In the genomic region with DNA sequence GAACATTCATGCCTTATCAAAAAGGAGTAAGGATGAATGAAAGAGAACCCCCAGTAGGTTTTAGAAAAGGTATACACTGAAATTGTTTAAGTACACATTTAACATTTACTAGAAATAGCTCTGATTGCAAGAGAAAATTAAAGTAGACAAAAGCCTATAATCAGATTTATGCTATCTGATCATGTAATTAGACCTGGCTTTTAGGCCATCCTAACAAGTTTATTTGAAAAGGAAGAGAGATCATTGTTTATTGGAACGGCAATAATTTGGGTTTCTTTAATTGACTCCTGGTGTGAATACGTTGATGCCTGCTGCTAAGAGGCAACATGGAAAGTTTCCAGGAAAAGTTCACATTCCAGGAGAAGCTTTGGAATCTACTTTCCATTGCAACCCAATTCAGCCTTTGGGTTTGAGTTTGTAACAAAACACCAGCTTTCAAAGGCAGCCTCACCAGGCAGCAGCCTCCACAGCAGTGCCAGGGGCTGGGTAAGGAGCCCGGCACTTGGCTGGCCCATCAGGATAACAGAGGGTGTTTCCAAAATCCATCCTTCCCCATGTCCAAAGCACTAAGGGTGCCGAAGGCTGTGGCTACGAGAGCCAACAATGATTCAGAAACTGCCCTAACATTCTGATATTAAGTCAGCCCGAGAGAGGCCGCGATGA, we compare ENCODE assay signal across 18 cellular contexts. TPM values are rescaled to one million over a fixed set of nuclear protein-coding genes. Genes with fewer than 3 reads are reported as not detected.
A peak's percentile ranks its signal among the peaks of the same experiment; 100 is the strongest.
DNase-seq lines count a peak whose midpoint lies in the region; ATAC-seq and TF ChIP-seq lines count a peak whose summit lies in the region.
"Had no signal": no experiment of that assay in that cellular context is flagged by ENCODE, and none has a peak within 500 bp of the region (broad histone marks: within the 10 kb centered on the region; RNA-seq: fewer than 3 reads in every experiment).

No MANE protein-coding gene starts in this region.

- ATAC-seq in left cardiac atrium: peak; percentile 64 to 84
- no peak for ATAC-seq in Right ventricle myocardium inferior
- no peak for ATAC-seq in GM21447 (IDR thresholded peaks at IDR 0.05; ENCODE audit: unreplicated experiment)
- ATAC-seq: stimulated activated effector memory CD8-positive, alpha-beta T cell treated with anti-CD3 and anti-CD28 coated beads, Interleukin-12 subunit alpha, Interleukin-12 subunit beta, amount 100 ng/mL, for 72 hours had no signal

- no peaks in the 10 kb centered on the region for H3K4me1 Mint-ChIP-seq in activated CD4-positive, alpha-beta memory T cell treated with anti-CD3 and anti-CD28 coated beads, Interleukin-2, amount 10 ng/mL, durations not matched to agents 7 days and 5 days
- H3K4me1 Mint-ChIP-seq: IgD-negative memory B cell; stimulated activated effector memory CD8-positive, alpha-beta T cell treated with anti-CD3 and anti-CD28 coated beads, Interleukin-12 subunit alpha, Interleukin-12 subunit beta, amount 100 ng/mL, for 72 hours had no signal

- H3K27ac ChIP-seq in mesenchymal stem cell (ENCODE audit: low read length, poor library complexity, severe bottlenecking): no peak overlapping the region
- H3K27ac ChIP-seq: brain microvascular endothelial cell, VCaP had no signal

- H3K27me3 ChIP-seq in mesenchymal stem cell (ENCODE audit: control insufficient read depth in 1 of 2, insufficient read depth in 1 of 2, low read length in 2 of 2): peaks cover 3 to 35% of the 10 kb centered on the region in 2 experiments
- H3K27me3 ChIP-seq: brain microvascular endothelial cell had no signal

- H4K8ac ChIP-seq in mesenchymal stem cell (ENCODE audit: low read length): peak overlapping the region; percentile 32

- POLR2A ChIA-PET in activated CD4-positive, alpha-beta memory T cell treated with anti-CD3 and anti-CD28 coated beads, Interleukin-2, amount 10 ng/mL, durations not matched to agents 7 days and 5 days (lab: Charles Lee): no interaction called here

- H3K4me2 ChIP-seq in mesenchymal stem cell (ENCODE audit: low read length, poor library complexity, severe bottlenecking): peak overlapping the region; percentile 48

- intact Hi-C loops in left cardiac atrium (cut with DNase I): loop anchor here in 1 of 2 donors (10.0 kb wide), 1 partner anchor 187 kb away; no protein-coding TSS in a partner anchor
- intact Hi-C loops in Right ventricle myocardium inferior (cut with DNase I): no loop called here

- H3K4me3 Mint-ChIP-seq in activated CD4-positive, alpha-beta memory T cell treated with anti-CD3 and anti-CD28 coated beads, Interleukin-2, amount 10 ng/mL, durations not matched to agents 7 days and 5 days: no peak overlapping the region
- H3K4me3 Mint-ChIP-seq: IgD-negative memory B cell; stimulated activated effector memory CD8-positive, alpha-beta T cell treated with anti-CD3 and anti-CD28 coated beads, Interleukin-12 subunit alpha, Interleukin-12 subunit beta, amount 100 ng/mL, for 72 hours had no signal

- H3K27ac Mint-ChIP-seq in activated CD4-positive, alpha-beta memory T cell treated with anti-CD3 and anti-CD28 coated beads, Interleukin-2, amount 10 ng/mL, durations not matched to agents 7 days and 5 days: no peak overlapping the region
- H3K27ac Mint-ChIP-seq: IgD-negative memory B cell; stimulated activated effector memory CD8-positive, alpha-beta T cell treated with anti-CD3 and anti-CD28 coated beads, Interleukin-12 subunit alpha, Interleukin-12 subunit beta, amount 100 ng/mL, for 72 hours had no signal

- no peak overlapping the region for H2BK15ac ChIP-seq in mesenchymal stem cell (ENCODE audit: low read depth, poor library complexity, severe bottlenecking)

- no peak for TF ChIP-seq CTCF in astrocyte of the cerebellum (IDR thresholded peaks at IDR 0.05; ENCODE audit: low read depth, low read length, missing control alignments)

- peaks cover 33% of the 10 kb centered on the region for H3K27me3 Mint-ChIP-seq in activated CD4-positive, alpha-beta memory T cell treated with anti-CD3 and anti-CD28 coated beads, Interleukin-2, amount 10 ng/mL, durations not matched to agents 7 days and 5 days

- no peak overlapping the region for H3K14ac ChIP-seq in mesenchymal stem cell (ENCODE audit: low read length in 2 of 2)

- H3K36me3 Mint-ChIP-seq in activated CD4-positive, alpha-beta memory T cell treated with anti-CD3 and anti-CD28 coated beads, Interleukin-2, amount 10 ng/mL, durations not matched to agents 7 days and 5 days (ENCODE audit: low read depth): no peaks in the 10 kb centered on the region
- H3K36me3 Mint-ChIP-seq: IgD-negative memory B cell; stimulated activated effector memory CD8-positive, alpha-beta T cell treated with anti-CD3 and anti-CD28 coated beads, Interleukin-12 subunit alpha, Interleukin-12 subunit beta, amount 100 ng/mL, for 72 hours had no signal

- H2AFZ ChIP-seq in mesenchymal stem cell (ENCODE audit: low read depth, low read length): no peak overlapping the region

- H2AK5ac ChIP-seq in mesenchymal stem cell (ENCODE audit: low read length, severe bottlenecking): no peak overlapping the region

- H3K9me3 ChIP-seq in mesenchymal stem cell (ENCODE audit: control insufficient read depth, low read length): no peaks in the 10 kb centered on the region

- CTCF ChIA-PET in activated CD4-positive, alpha-beta memory T cell treated with anti-CD3 and anti-CD28 coated beads, Interleukin-2, amount 10 ng/mL, durations not matched to agents 7 days and 5 days (lab: Charles Lee): no interaction called here

- peaks cover 2% of the 10 kb centered on the region for H3K4me1 ChIP-seq in mesenchymal stem cell (ENCODE audit: control insufficient read depth, insufficient read depth, low read depth, low read length)

- DNase-seq in left cardiac atrium (no peak), Right ventricle myocardium inferior (ENCODE audit: missing footprints) (no peak), astrocyte of the cerebellum (ENCODE audit: low read depth) (peak; percentile 82), mesenchymal stem cell (no peak), NCI-H1694 (lab: John Stamatoyannopoulos, UW) (no peak), dermis blood vessel endothelial cell (no peak)
- DNase-seq in activated CD4-positive, alpha-beta memory T cell treated with anti-CD3 and anti-CD28 coated beads, Interleukin-2, amount 10 ng/mL, durations not matched to agents 7 days and 5 days: no peak
- DNase-seq: ACHN; activated gamma-delta T cell treated with Interleukin-2 at 50 U/mL for 16 hours; brain microvascular endothelial cell; effector memory CD4-positive, alpha-beta T cell; NCI-H1417 treated with DMSO at 0.1 percent for 48 hours; OCI-M1; retina had no signal

- H2BK5ac ChIP-seq in mesenchymal stem cell (ENCODE audit: low read depth, low read length, poor library complexity, severe bottlenecking): no peak overlapping the region

- in situ Hi-C loops in astrocyte of the cerebellum (cut with HindIII; ENCODE audit: low sequenced_read_pairs): loop anchor here (5.0 kb wide), 1 partner anchor 36 kb away; no protein-coding TSS in a partner anchor

- no peak overlapping the region for H2BK120ac ChIP-seq in mesenchymal stem cell (ENCODE audit: low read depth, low read length)

- no peak overlapping the region for H3K4ac ChIP-seq in mesenchymal stem cell (ENCODE audit: low read depth in 1 of 2, low read length in 2 of 2)

- 68% methylated on average over 8 of the region's 8 CpGs for WGBS in mesenchymal stem cell

- H3K18ac ChIP-seq in mesenchymal stem cell (ENCODE audit: low read depth in 1 of 2, low read length in 2 of 2): no peak overlapping the region

- H4K91ac ChIP-seq in mesenchymal stem cell (ENCODE audit: low read length): no peak overlapping the region

- no peak overlapping the region for H2BK12ac ChIP-seq in mesenchymal stem cell (ENCODE audit: low read length in 2 of 2)

- H3K9me3 Mint-ChIP-seq in activated CD4-positive, alpha-beta memory T cell treated with anti-CD3 and anti-CD28 coated beads, Interleukin-2, amount 10 ng/mL, durations not matched to agents 7 days and 5 days: no peaks in the 10 kb centered on the region
- H3K9me3 Mint-ChIP-seq: IgD-negative memory B cell; stimulated activated effector memory CD8-positive, alpha-beta T cell treated with anti-CD3 and anti-CD28 coated beads, Interleukin-12 subunit alpha, Interleukin-12 subunit beta, amount 100 ng/mL, for 72 hours had no signal

- no peaks in the 10 kb centered on the region for H3K79me1 ChIP-seq in mesenchymal stem cell (replicated peaks; ENCODE audit: low read length, poor library complexity, severe bottlenecking)

- H3K23ac ChIP-seq in mesenchymal stem cell (ENCODE audit: low read length in 2 of 2): no peak overlapping the region

- H3K36me3 ChIP-seq in mesenchymal stem cell (ENCODE audit: control insufficient read depth in 1 of 2, insufficient read depth in 2 of 2, low read depth in 1 of 2, low read length in 2 of 2): no peaks in the 10 kb centered on the region
- H3K36me3 ChIP-seq: brain microvascular endothelial cell had no signal

- H3K9ac ChIP-seq in mesenchymal stem cell (ENCODE audit: low read length): no peak overlapping the region

- no peak overlapping the region for H3K4me3 ChIP-seq in astrocyte of the cerebellum (ENCODE audit: low read depth, low read length)
- H3K4me3 ChIP-seq in mesenchymal stem cell (ENCODE audit: insufficient read depth in 1 of 2, low read depth in 1 of 2, low read length in 2 of 2): no peak overlapping the region

RNA-seq across cellular contexts. Expression of a gene that starts 18.0 kb away (rescaled TPM):
- total RNA-seq in left cardiac atrium: 10 to 100 TPM; 12.2 to 18.9 TPM
- total RNA-seq in Right ventricle myocardium inferior: 24.2 TPM
- 25.4 TPM for polyA plus RNA-seq in mesenchymal stem cell (2013, experiment 1 of 2)
- polyA plus RNA-seq in mesenchymal stem cell (2013, experiment 2 of 2): 27.1 TPM
- total RNA-seq in activated CD4-positive, alpha-beta memory T cell treated with anti-CD3 and anti-CD28 coated beads, Interleukin-2, amount 10 ng/mL, durations not matched to agents 7 days and 5 days: under 1 TPM; 0.60 to 0.63 TPM
- total RNA-seq in dermis blood vessel endothelial cell: 0.19 and 0.68 TPM in 2 replicates

RNA-seq across cellular contexts. Expression of a gene that starts 21.4 kb away (rescaled TPM):
- total RNA-seq in left cardiac atrium: not detected
- total RNA-seq in Right ventricle myocardium inferior: not detected
- 0.07 TPM for polyA plus RNA-seq in mesenchymal stem cell (2013, experiment 1 of 2)
- 0.04 TPM for polyA plus RNA-seq in mesenchymal stem cell (2013, experiment 2 of 2)
- total RNA-seq in activated CD4-positive, alpha-beta memory T cell treated with anti-CD3 and anti-CD28 coated beads, Interleukin-2, amount 10 ng/mL, durations not matched to agents 7 days and 5 days: not detected
- not detected in 2 replicates for total RNA-seq in dermis blood vessel endothelial cell
- polyA plus RNA-seq: IgD-negative memory B cell had no signal

Comparison
In these comparisons a context has a peak if more than half of its experiments do, and no peak if none do; other contexts are left out.
1. ATAC-seq: peak in left cardiac atrium (2 of 2); none in Right ventricle myocardium inferior (single experiment) and GM21447 (single experiment).